Comparison of ENCODE assay signal across 15 cellular contexts in the genomic region with DNA sequence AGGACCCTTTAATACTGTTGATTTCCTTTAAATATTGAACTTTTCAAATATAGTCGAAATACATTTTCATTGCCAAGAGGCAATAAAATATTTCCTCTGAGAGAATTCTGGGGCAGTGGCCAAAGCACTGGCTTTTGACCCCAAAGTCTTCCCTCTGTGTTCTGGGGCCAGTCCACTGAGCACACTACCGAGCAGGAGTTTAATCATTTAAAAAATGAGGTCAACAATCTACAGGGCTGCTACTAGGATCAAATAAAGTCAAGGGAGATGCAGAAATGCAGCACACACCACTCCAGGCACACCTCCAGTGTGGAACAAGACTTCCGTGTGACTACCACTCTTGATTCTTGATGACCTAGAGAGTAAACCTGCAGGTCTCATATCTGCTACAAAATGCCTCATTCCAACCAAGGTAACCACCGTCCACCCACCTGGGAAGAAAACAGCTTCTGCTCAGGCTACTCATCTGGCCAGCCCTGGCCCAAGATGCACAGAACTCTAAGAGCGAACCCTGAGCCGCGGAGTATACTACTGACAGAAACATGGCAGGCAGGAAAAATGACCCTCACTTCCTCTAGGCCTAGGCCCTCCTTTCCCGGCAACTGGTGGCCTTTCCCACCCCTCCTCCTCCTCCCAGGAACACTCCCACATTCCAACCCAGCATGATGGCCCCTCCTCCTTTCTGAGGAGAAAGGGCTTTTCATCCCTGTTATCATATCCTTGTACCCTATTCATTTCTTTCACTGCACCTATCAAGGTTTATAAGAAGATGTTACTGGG.
A peak's percentile ranks its signal among the peaks of the same experiment; 100 is the strongest.
DNase-seq lines count a peak whose midpoint lies in the region; ATAC-seq and TF ChIP-seq lines count a peak whose summit lies in the region.
"Had no signal": no experiment of that assay in that cellular context is flagged by ENCODE, and none has a peak within 500 bp of the region (broad histone marks: within the 10 kb centered on the region; RNA-seq: fewer than 3 reads in every experiment).

No MANE protein-coding gene starts in this region.

- intact Hi-C loops in CD4-positive, alpha-beta T cell (cut with DNase I, micrococcal nuclease): loop anchor here (1.0 to 10.0 kb wide), 3 partner anchors 11 to 126 kb away; no protein-coding TSS in a partner anchor

- DNase-seq in CD4-positive, alpha-beta T cell: no peak
- DNase-seq in WTC11 (ENCODE audit: low spot score) (peak; percentile 51), iPS-NIHi11 (ENCODE audit: low spot score) (peak; percentile 70), nephron progenitor cell (peak; percentile 19), NCI-H146 treated with DMSO at 0.1 percent for 48 hours (lab: John Stamatoyannopoulos, UW; ENCODE audit: unreplicated experiment) (no peak)
- DNase-seq in stimulated activated CD8-positive, alpha-beta memory T cell treated with anti-CD3 and anti-CD28 coated beads, Interleukin-4, amount 100 ng/mL, for 48 hours: no peak
- DNase-seq in activated CD8-positive, alpha-beta memory T cell treated with anti-CD3 and anti-CD28 coated beads, Interleukin-2, amount 50 U/mL, for 48 hours: no peak
- DNase-seq: activated CD4-positive, alpha-beta T cell treated with anti-CD3 and anti-CD28 coated beads, Interleukin-2, amount 50 U/mL, for 4 hours; DND-41; left lung; NCI-H2107; NCI-H82; T-helper 9 cell had no signal

- peaks cover 17% of the 10 kb centered on the region for H3K36me3 Mint-ChIP-seq in CD4-positive, alpha-beta T cell (ENCODE audit: low read depth)
- H3K36me3 Mint-ChIP-seq in WTC11 (no peaks in the 10 kb centered on the region), nephron progenitor cell (ENCODE audit: low read depth) (peaks cover 10% of the 10 kb centered on the region)

- POLR2A ChIA-PET in CD4-positive, alpha-beta T cell (lab: Charles Lee): no interaction called here
- POLR2A ChIA-PET in WTC11 (lab: Charles Lee): no interaction called here

- no peak overlapping the region for H3K27ac ChIP-seq in CD4-positive, alpha-beta T cell (ENCODE audit: low read depth, low read length)
- H3K27ac ChIP-seq: thoracic aorta had no signal

- peaks cover 6% of the 10 kb centered on the region for H3K9me3 Mint-ChIP-seq in CD4-positive, alpha-beta T cell
- H3K9me3 Mint-ChIP-seq in WTC11 (no peaks in the 10 kb centered on the region), nephron progenitor cell (peaks cover 11% of the 10 kb centered on the region)

- no peak for TF ChIP-seq CTCF in CD4-positive, alpha-beta T cell (IDR thresholded peaks at IDR 0.05)
- TF ChIP-seq CTCF in WTC11 (IDR thresholded peaks at IDR 0.05) (no peak), nephron progenitor cell (IDR thresholded peaks at IDR 0.05) (no peak)

- H3K27me3 Mint-ChIP-seq in CD4-positive, alpha-beta T cell: no peaks in the 10 kb centered on the region
- H3K27me3 Mint-ChIP-seq in WTC11 (ENCODE audit: low read depth) (no peaks in the 10 kb centered on the region), nephron progenitor cell (ENCODE audit: low read depth, poor library complexity) (no peaks in the 10 kb centered on the region)

- H3K9me3 ChIP-seq in CD4-positive, alpha-beta T cell (ENCODE audit: control insufficient read depth, low read length): peaks cover 3% of the 10 kb centered on the region

- ATAC-seq in CD4-positive, alpha-beta T cell (ENCODE audit: poor library complexity): no peak
- ATAC-seq in WTC11 (peak; percentile 92), HG03159 (IDR thresholded peaks at IDR 0.05; ENCODE audit: unreplicated experiment) (no peak)
- ATAC-seq: left lung had no signal

- H3K27ac Mint-ChIP-seq in CD4-positive, alpha-beta T cell: peak overlapping the region; percentile 4
- H3K27ac Mint-ChIP-seq in WTC11 (peak overlapping the region; percentile 87), nephron progenitor cell (peak overlapping the region; percentile 86)

- no peak overlapping the region for H3K4me3 Mint-ChIP-seq in CD4-positive, alpha-beta T cell
- H3K4me3 Mint-ChIP-seq in WTC11 (no peak overlapping the region), nephron progenitor cell (no peak overlapping the region)

- peaks cover 38% of the 10 kb centered on the region for H3K4me1 Mint-ChIP-seq in CD4-positive, alpha-beta T cell (ENCODE audit: low read depth)
- H3K4me1 Mint-ChIP-seq in WTC11 (peaks cover 41% of the 10 kb centered on the region), nephron progenitor cell (peaks cover 25% of the 10 kb centered on the region)

- CTCF ChIA-PET in CD4-positive, alpha-beta T cell (lab: Charles Lee): interaction anchor here (0.7 kb wide), 1 partner anchor 86 kb away, joined by 3 read pairs; no protein-coding TSS in a partner anchor
- CTCF ChIA-PET in WTC11 (lab: Charles Lee): no interaction called here

- no peaks in the 10 kb centered on the region for H3K27me3 ChIP-seq in CD4-positive, alpha-beta T cell (ENCODE audit: control insufficient read depth, insufficient read depth, low read length)
- H3K27me3 ChIP-seq: left lung had no signal

TF ChIP-seq in WTC11, 78 proteins besides CTCF, POLR2A, EP300 and RAD21:
- TF ChIP-seq TP53 (CRISPR knock-in tag; IDR thresholded peaks at IDR 0.05) (no peak), ATF1 (CRISPR knock-in tag; IDR thresholded peaks at IDR 0.05) (no peak), SP1 (CRISPR knock-in tag; conservative IDR thresholded peaks at IDR 0.05) (0 out of 2 replicates have a peak, but pooled peaks have one; percentile 17), ETV6 (CRISPR knock-in tag; IDR thresholded peaks at IDR 0.05) (peak; percentile 73; the same call in 1 of the 2 replicates)
- TF ChIP-seq, protein P1, sequence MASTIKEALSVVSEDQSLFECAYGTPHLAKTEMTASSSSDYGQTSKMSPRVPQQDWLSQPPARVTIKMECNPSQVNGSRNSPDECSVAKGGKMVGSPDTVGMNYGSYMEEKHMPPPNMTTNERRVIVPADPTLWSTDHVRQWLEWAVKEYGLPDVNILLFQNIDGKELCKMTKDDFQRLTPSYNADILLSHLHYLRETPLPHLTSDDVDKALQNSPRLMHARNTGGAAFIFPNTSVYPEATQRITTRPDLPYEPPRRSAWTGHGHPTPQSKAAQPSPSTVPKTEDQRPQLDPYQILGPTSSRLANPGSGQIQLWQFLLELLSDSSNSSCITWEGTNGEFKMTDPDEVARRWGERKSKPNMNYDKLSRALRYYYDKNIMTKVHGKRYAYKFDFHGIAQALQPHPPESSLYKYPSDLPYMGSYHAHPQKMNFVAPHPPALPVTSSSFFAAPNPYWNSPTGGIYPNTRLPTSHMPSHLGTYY (CRISPR knock-in tag; IDR thresholded peaks at IDR 0.05): no peak

Comparison
In these comparisons a context has a peak if more than half of its experiments do, and no peak if none do; other contexts are left out.
1. DNase-seq: peak in WTC11 (single experiment), iPS-NIHi11 (single experiment) and nephron progenitor cell (single experiment); none in CD4-positive, alpha-beta T cell (0 of 10), stimulated activated CD8-positive, alpha-beta memory T cell treated with anti-CD3 and anti-CD28 coated beads, Interleukin-4, amount 100 ng/mL, for 48 hours (single experiment), NCI-H146 treated with DMSO at 0.1 percent for 48 hours (single experiment) and activated CD8-positive, alpha-beta memory T cell treated with anti-CD3 and anti-CD28 coated beads, Interleukin-2, amount 50 U/mL, for 48 hours (single experiment).
2. H3K27ac Mint-ChIP-seq: peak in every context shown above with its lines; median percentile 87 in WTC11; 86 in nephron progenitor cell; 4 in CD4-positive, alpha-beta T cell.